ENCODE assay signal across 28 cellular contexts in the genomic region with DNA sequence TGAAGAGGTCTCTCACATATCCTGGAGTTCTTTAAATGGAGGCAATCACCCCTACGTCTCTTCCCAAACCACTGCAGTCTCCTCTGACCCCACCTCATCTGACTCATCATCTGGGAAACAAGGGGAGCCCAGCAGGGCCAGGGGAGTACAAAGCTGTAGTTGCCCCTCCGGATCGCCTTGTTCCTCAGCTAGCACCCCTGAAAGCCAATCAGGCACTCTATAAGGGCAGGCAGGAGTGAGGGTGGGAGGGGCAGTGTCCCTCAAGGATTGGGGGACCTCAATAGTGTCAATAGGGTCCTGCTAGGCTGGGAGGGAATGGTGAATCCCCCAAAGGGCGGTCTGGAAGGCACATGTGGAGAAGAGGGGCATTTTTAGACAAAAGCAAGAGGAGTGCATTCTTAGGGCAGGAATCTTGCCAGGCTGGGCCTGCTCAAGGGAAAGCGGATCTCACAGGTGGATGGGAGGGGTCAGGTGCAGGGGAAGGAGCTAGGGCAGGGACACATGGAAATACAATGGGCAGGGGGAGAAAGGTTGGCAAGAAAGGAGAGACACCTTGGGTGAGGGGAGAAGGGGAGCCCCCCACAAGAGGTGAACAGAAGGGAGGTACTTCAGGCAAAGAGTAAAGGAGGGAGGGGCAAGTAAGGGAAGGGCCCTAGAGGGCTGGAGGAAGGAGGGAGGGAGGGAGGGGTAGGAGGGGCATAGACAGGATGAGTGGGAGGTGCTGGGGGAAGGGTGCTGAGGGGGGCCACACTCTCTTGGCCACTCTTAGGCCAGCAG. TPM values are rescaled to one million over a fixed set of nuclear protein-coding genes. Genes with fewer than 3 reads are reported as not detected.
DNase-seq lines count a peak whose midpoint lies in the region; ATAC-seq and TF ChIP-seq lines count a peak whose summit lies in the region.
"Had no signal": no experiment of that assay in that cellular context is flagged by ENCODE, and none has a peak within 500 bp of the region (broad histone marks: within the 10 kb centered on the region; RNA-seq: fewer than 3 reads in every experiment).

No MANE protein-coding gene starts in this region.

- TF ChIP-seq CTCF in gastroesophageal sphincter (IDR thresholded peaks at IDR 0.05), result no peak
- TF ChIP-seq CTCF in GM10248 (IDR thresholded peaks at IDR 0.05; ENCODE audit: control extremely low read depth, extremely low read depth, low read depth, missing control alignments), result no peak

- H3K4me3 ChIP-seq in NT2/D1 (ENCODE audit: insufficient read length, low read depth), result no peak overlapping the region
- no peak overlapping the region for H3K4me3 ChIP-seq in gastroesophageal sphincter
- no peak overlapping the region for H3K4me3 ChIP-seq in stomach smooth muscle (ENCODE audit: low read length in 2 of 2)
- H3K4me3 ChIP-seq: BLaER1 treated with 17β-estradiol and CSF1 and Interleukin-3, amounts not matched to agents 10 nM and 100 nM; body of pancreas; colonic mucosa; heart left ventricle; skin epidermis; tibial nerve had no signal

- H3K9me3 ChIP-seq in NT2/D1 (ENCODE audit: insufficient read depth, low read length) (no peaks in the 10 kb centered on the region), gastroesophageal sphincter (no peaks in the 10 kb centered on the region), stomach smooth muscle (ENCODE audit: control insufficient read depth in 2 of 2, low read length in 2 of 2) (no peaks in the 10 kb centered on the region)
- H3K9me3 ChIP-seq: BLaER1 treated with 17β-estradiol and CSF1 and Interleukin-3, amounts not matched to agents 10 nM and 100 nM; body of pancreas; colonic mucosa; heart left ventricle; tibial nerve had no signal

- TF ChIP-seq POLR2A in gastroesophageal sphincter (IDR thresholded peaks at IDR 0.05), result no peak

- POLR2A ChIA-PET in GM10248 (lab: Yijun Ruan, JAX), result no interaction called here

- peak; percentile 40 for DNase-seq in EH (ENCODE audit: low read depth)
- DNase-seq in NT2/D1 (ENCODE audit: low read depth, low spot score), result no peak
- no peak for DNase-seq in GM10248 (ENCODE audit: extremely low spot score)
- DNase-seq in globus pallidus (ENCODE audit: low spot score), result no peak
- DNase-seq in OCI-M2 (lab: John Stamatoyannopoulos, UW; ENCODE audit: unreplicated experiment), result no peak
- no peak for DNase-seq in 8988T
- DNase-seq: activated CD4-positive, alpha-beta T cell treated with anti-CD3 and anti-CD28 coated beads, Interleukin-2, amount 50 U/mL, for 48 hours; activated CD4-positive, CD25-positive, alpha-beta regulatory T cell; activated CD8-positive, alpha-beta memory T cell treated with anti-CD3 and anti-CD28 coated beads, Interleukin-2, amount 50 U/mL, for 48 hours; body of pancreas; Calu3; colonic mucosa; EL; heart left ventricle; KBM-7; NCI-H1694 treated with DMSO at 0.1 percent for 48 hours; NCI-H69; nephron progenitor cell; stimulated activated CD4-positive, alpha-beta T cell treated with anti-CD3 and anti-CD28 coated beads, Interleukin-2, amount 100 ng/mL, for 24 hours had no signal

- no peak for TF ChIP-seq EP300 in gastroesophageal sphincter (IDR thresholded peaks at IDR 0.05)

- 34 to 40% methylated on average over 1 to 3 of the region's 5 CpGs for WGBS in gastroesophageal sphincter (ENCODE audit: low coverage in 1 of 2), 2 donors

- H3K27me3 ChIP-seq in NT2/D1 (ENCODE audit: insufficient read depth, insufficient read length), result peaks cover 3% of the 10 kb centered on the region
- no peaks in the 10 kb centered on the region for H3K27me3 ChIP-seq in gastroesophageal sphincter
- H3K27me3 ChIP-seq in stomach smooth muscle (ENCODE audit: control insufficient read depth in 1 of 2, insufficient read depth in 2 of 2, low read length in 2 of 2), result no peaks in the 10 kb centered on the region
- H3K27me3 ChIP-seq: body of pancreas, tibial nerve had no signal

- peaks cover 31% of the 10 kb centered on the region for H3K4me1 ChIP-seq in NT2/D1 (ENCODE audit: insufficient read depth, insufficient read length)
- peaks cover 4 to 99% (median 34%) of the 10 kb centered on the region in 3 donors for H3K4me1 ChIP-seq in gastroesophageal sphincter
- peaks cover 77% of the 10 kb centered on the region for H3K4me1 ChIP-seq in stomach smooth muscle (ENCODE audit: control insufficient read depth, insufficient read depth, low read length)
- H3K4me1 ChIP-seq: colonic mucosa had no signal

- H3K9ac ChIP-seq in NT2/D1 (ENCODE audit: insufficient read length, low read depth) (peak overlapping the region; percentile 43), stomach smooth muscle (ENCODE audit: low read length in 2 of 2) (no peak overlapping the region)
- H3K9ac ChIP-seq: BLaER1 treated with 17β-estradiol and CSF1 and Interleukin-3, amounts not matched to agents 10 nM and 100 nM had no signal

- CTCF ChIA-PET in GM10248 (lab: Yijun Ruan, JAX), result interaction anchor here (0.9 to 8.7 kb wide), 30 partner anchors 12 to 825 kb away, joined by 3 to 174 read pairs (median 10); a partner anchor contains a TSS

- H3K36me3 ChIP-seq in NT2/D1 (ENCODE audit: insufficient read depth, insufficient read length, low read length) (peaks cover 10% of the 10 kb centered on the region), gastroesophageal sphincter (peaks cover 0 to 34% of the 10 kb centered on the region in 2 donors), stomach smooth muscle (ENCODE audit: control insufficient read depth in 2 of 2, insufficient read depth in 2 of 2, low read length in 2 of 2) (peaks cover 12 to 23% of the 10 kb centered on the region in 2 donors)
- H3K36me3 ChIP-seq: BLaER1 treated with 17β-estradiol and CSF1 and Interleukin-3, amounts not matched to agents 10 nM and 100 nM; colonic mucosa had no signal

- ATAC-seq in gastroesophageal sphincter, result no peak
- ATAC-seq: body of pancreas; left lobe of liver; SK-N-SH treated with all-trans-retinoic acid at 6 μM for 48 hours; stimulated activated memory B cell treated with anti-CD40 and anti-IgM and Interleukin-4, amounts not matched to agents 10 μg/mL and 1 μg/mL and 100 μg/mL, for 72 hours had no signal

- H3K27ac ChIP-seq in gastroesophageal sphincter, result peak overlapping the region; percentile 88 to 95 (median 92)
- peak overlapping the region; percentile 94 for H3K27ac ChIP-seq in stomach smooth muscle (ENCODE audit: low read length)
- H3K27ac ChIP-seq: BLaER1 treated with 17β-estradiol and CSF1 and Interleukin-3, amounts not matched to agents 10 nM and 100 nM; body of pancreas; colonic mucosa had no signal

RNA-seq across cellular contexts. Expression of a gene that starts 5.8 kb away (rescaled TPM):
- total RNA-seq in gastroesophageal sphincter, result 10 to 100 TPM; 18.9 to 35.8 (median 29.3) TPM

RNA-seq across cellular contexts. Expression of a gene that starts 51.8 kb away (rescaled TPM):
- 1,000 to 10,000 TPM; 1,267 to 1,570 (median 1,475) TPM for total RNA-seq in gastroesophageal sphincter
- total RNA-seq: activated naive CD8-positive, alpha-beta T cell treated with anti-CD3 and anti-CD28 coated beads, Interleukin-2, amount 10 ng/mL, durations not matched to agents 7 days and 5 days; Calu3 had no signal
